1 cellular context compared by ENCODE assay signal in genomic region chr6:168093634-168094033, GRCh38.
TF ChIP-seq lines count a peak whose summit lies in the region.

No MANE protein-coding gene starts in this region.

TF ChIP-seq in SK-N-SH treated with all-trans-retinoic acid at 6 μM for 48 hours, 23 proteins besides CTCF, POLR2A, EP300 and RAD21 (continued from another document):
- no peak for TF ChIP-seq PATZ1 (CRISPR knock-in tag; IDR thresholded peaks at IDR 0.05; ENCODE audit: borderline replicate concordance)
